Comparison of ENCODE assay signal across 1 cellular context in genomic region chr10:7826971-7827370, GRCh38.
TF ChIP-seq lines count a peak whose summit lies in the region.

No MANE protein-coding gene starts in this region.

TF ChIP-seq in K562, 482 proteins besides CTCF, POLR2A, EP300 and RAD21:
- TF ChIP-seq POU5F1 (IDR thresholded peaks at IDR 0.05; ENCODE audit: borderline replicate concordance, low read depth, low read length, partially characterized antibody): no peak
- peak; percentile 64; the same call in 1 of the 2 replicates for TF ChIP-seq ZNF316 (IDR thresholded peaks at IDR 0.05)
- TF ChIP-seq TRIM28 (IDR thresholded peaks at IDR 0.05): 0 out of 2 replicates have a peak, but pooled peaks have one; percentile 24
- peak; percentile 61 for TF ChIP-seq MAFG (tag; conservative IDR thresholded peaks at IDR 0.05)
- TF ChIP-seq BACH1 (tag; IDR thresholded peaks at IDR 0.05): peak; percentile 45; the same call in 1 of the 2 replicates
- TF ChIP-seq NFE2 (IDR thresholded peaks at IDR 0.05; ENCODE audit: low read depth): peak; percentile 87
- no peak for TF ChIP-seq CHD2 (IDR thresholded peaks at IDR 0.05; ENCODE audit: low read depth, low read length)
- TF ChIP-seq NONO (IDR thresholded peaks at IDR 0.05; ENCODE audit: low read depth in 2 of 2, low read length in 1 of 2): no peak
- peak; percentile 61 for TF ChIP-seq C11orf30 (IDR thresholded peaks at IDR 0.05; ENCODE audit: low read depth)
- no peak for TF ChIP-seq ZNF121 (CRISPR knock-in tag; conservative IDR thresholded peaks at IDR 0.05)
- TF ChIP-seq, protein P1, sequence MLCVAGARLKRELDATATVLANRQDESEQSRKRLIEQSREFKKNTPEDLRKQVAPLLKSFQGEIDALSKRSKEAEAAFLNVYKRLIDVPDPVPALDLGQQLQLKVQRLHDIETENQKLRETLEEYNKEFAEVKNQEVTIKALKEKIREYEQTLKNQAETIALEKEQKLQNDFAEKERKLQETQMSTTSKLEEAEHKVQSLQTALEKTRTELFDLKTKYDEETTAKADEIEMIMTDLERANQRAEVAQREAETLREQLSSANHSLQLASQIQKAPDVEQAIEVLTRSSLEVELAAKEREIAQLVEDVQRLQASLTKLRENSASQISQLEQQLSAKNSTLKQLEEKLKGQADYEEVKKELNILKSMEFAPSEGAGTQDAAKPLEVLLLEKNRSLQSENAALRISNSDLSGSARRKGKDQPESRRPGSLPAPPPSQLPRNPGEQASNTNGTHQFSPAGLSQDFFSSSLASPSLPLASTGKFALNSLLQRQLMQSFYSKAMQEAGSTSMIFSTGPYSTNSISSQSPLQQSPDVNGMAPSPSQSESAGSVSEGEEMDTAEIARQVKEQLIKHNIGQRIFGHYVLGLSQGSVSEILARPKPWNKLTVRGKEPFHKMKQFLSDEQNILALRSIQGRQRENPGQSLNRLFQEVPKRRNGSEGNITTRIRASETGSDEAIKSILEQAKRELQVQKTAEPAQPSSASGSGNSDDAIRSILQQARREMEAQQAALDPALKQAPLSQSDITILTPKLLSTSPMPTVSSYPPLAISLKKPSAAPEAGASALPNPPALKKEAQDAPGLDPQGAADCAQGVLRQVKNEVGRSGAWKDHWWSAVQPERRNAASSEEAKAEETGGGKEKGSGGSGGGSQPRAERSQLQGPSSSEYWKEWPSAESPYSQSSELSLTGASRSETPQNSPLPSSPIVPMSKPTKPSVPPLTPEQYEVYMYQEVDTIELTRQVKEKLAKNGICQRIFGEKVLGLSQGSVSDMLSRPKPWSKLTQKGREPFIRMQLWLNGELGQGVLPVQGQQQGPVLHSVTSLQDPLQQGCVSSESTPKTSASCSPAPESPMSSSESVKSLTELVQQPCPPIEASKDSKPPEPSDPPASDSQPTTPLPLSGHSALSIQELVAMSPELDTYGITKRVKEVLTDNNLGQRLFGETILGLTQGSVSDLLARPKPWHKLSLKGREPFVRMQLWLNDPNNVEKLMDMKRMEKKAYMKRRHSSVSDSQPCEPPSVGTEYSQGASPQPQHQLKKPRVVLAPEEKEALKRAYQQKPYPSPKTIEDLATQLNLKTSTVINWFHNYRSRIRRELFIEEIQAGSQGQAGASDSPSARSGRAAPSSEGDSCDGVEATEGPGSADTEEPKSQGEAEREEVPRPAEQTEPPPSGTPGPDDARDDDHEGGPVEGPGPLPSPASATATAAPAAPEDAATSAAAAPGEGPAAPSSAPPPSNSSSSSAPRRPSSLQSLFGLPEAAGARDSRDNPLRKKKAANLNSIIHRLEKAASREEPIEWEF (CRISPR knock-in tag; IDR thresholded peaks at IDR 0.05): no peak
- TF ChIP-seq, protein P2, sequence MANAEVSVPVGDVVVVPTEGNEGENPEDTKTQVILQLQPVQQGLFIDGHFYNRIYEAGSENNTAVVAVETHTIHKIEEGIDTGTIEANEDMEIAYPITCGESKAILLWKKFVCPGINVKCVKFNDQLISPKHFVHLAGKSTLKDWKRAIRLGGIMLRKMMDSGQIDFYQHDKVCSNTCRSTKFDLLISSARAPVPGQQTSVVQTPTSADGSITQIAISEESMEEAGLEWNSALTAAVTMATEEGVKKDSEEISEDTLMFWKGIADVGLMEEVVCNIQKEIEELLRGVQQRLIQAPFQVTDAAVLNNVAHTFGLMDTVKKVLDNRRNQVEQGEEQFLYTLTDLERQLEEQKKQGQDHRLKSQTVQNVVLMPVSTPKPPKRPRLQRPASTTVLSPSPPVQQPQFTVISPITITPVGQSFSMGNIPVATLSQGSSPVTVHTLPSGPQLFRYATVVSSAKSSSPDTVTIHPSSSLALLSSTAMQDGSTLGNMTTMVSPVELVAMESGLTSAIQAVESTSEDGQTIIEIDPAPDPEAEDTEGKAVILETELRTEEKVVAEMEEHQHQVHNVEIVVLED (CRISPR knock-in tag; IDR thresholded peaks at IDR 0.05): no peak
- no peak for TF ChIP-seq MIER1 (IDR thresholded peaks at IDR 0.05; ENCODE audit: low read depth)
- TF ChIP-seq MAFK (IDR thresholded peaks at IDR 0.05; ENCODE audit: low read length): peak; percentile 68
